Comparison of ENCODE assay signal across 1 cellular context in the genomic region with DNA sequence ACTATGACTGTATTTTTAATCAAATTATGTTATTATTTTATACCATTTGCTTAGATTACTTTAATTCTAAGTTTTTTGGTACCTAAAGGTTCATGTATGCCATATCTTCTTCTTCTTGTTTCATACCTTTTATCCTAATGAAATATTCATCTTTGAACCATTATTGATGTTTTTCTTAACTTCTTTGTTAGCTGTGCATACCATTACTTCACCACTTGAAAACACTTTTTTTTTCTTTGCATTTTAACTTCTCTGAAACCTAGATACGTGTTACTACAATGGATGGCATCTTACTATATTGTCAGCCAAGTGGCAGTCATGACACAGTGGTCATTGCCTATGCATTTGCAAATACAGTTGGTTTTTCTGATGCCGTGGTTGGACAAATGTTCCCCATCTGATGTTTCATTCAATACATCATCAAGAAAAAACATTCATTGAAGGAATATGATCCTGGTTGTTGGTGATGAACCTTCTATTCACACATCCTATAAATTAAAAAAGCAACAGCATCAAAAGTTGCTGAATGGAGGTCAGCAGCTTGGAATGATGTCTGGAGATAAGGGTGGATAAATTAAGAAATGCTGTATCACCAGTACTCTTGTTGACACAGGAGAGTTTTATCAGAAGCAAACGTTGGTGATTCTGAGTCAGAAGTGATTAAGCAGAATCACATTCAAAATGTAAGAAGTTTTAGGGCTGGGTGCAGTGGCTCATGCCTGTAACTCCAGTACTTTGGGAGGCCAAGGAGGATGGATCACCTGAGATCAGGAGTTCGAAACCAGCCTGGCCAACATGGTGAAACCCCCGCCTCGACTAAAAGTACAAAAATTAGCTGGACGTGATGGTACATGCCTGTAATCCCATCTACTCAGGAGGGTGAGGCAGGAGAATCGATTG.
A peak's percentile ranks its signal among the peaks of the same experiment; 100 is the strongest.
TF ChIP-seq lines count a peak whose summit lies in the region.

No MANE protein-coding gene starts in this region.

TF ChIP-seq in K562, 482 proteins besides CTCF, POLR2A, EP300 and RAD21 (continued from another document and continues in another):
- TF ChIP-seq PHB2 (IDR thresholded peaks at IDR 0.05; ENCODE audit: low read depth) (peak; percentile 28; the same call in 1 of the 2 replicates), LARP7 (IDR thresholded peaks at IDR 0.05) (no peak), ZBTB1 (CRISPR knock-in tag; IDR thresholded peaks at IDR 0.05; ENCODE audit: borderline replicate concordance, low read depth) (no peak), MCM5 (IDR thresholded peaks at IDR 0.05; ENCODE audit: low read depth) (no peak), ETV6 (IDR thresholded peaks at IDR 0.05; ENCODE audit: borderline replicate concordance in 1 of 2, low read depth in 2 of 2, low read length in 1 of 2) (no peak), ETV6 (CRISPR knock-in tag; IDR thresholded peaks at IDR 0.05; ENCODE audit: borderline replicate concordance) (no peak), CBFA2T3 (IDR thresholded peaks at IDR 0.05) (peak; percentile 98), CBFA2T2 (conservative IDR thresholded peaks at IDR 0.05) (peak; percentile 96), ADNP (tag; IDR thresholded peaks at IDR 0.05) (peak; percentile 100), TBP (optimal IDR thresholded peaks at IDR 0.05; ENCODE audit: low read depth, low read length) (peak; percentile 95), MAFF (IDR thresholded peaks at IDR 0.05; ENCODE audit: low read length) (peak; percentile 97), WHSC1 (IDR thresholded peaks at IDR 0.05; ENCODE audit: low read length) (no peak), MBD2 (IDR thresholded peaks at IDR 0.05; ENCODE audit: borderline replicate concordance, low read depth) (peak; percentile 90), ZNF384 (IDR thresholded peaks at IDR 0.05; ENCODE audit: low read depth, low read length) (peak; percentile 35; the same call in 1 of the 2 replicates), PML (IDR thresholded peaks at IDR 0.05; ENCODE audit: low read length) (peak; percentile 93), NUFIP1 (IDR thresholded peaks at IDR 0.05; ENCODE audit: partially characterized antibody) (peak; percentile 82), SP1 (CRISPR knock-in tag; IDR thresholded peaks at IDR 0.05) (0 out of 2 replicates have a peak, but pooled peaks have one; percentile 14), ZKSCAN8 (CRISPR knock-in tag; IDR thresholded peaks at IDR 0.05) (no peak), MIER1 (IDR thresholded peaks at IDR 0.05; ENCODE audit: low read depth) (peak; percentile 35; the same call in 1 of the 2 replicates), FOXM1 (IDR thresholded peaks at IDR 0.05; ENCODE audit: low read depth) (peak; percentile 97), FOXM1 (CRISPR knock-in tag; IDR thresholded peaks at IDR 0.05; ENCODE audit: low read depth) (no peak), ESRRA (IDR thresholded peaks at IDR 0.05; ENCODE audit: borderline replicate concordance, low read depth) (no peak), KLF1 (tag; IDR thresholded peaks at IDR 0.05) (no peak), TAF15 (IDR thresholded peaks at IDR 0.05; ENCODE audit: low read depth, low read length) (no peak), ZNF140 (CRISPR knock-in tag; IDR thresholded peaks at IDR 0.05) (no peak), RBM25 (IDR thresholded peaks at IDR 0.05; ENCODE audit: low read depth, low read length, severe bottlenecking) (no peak)
- TF ChIP-seq, protein P1, sequence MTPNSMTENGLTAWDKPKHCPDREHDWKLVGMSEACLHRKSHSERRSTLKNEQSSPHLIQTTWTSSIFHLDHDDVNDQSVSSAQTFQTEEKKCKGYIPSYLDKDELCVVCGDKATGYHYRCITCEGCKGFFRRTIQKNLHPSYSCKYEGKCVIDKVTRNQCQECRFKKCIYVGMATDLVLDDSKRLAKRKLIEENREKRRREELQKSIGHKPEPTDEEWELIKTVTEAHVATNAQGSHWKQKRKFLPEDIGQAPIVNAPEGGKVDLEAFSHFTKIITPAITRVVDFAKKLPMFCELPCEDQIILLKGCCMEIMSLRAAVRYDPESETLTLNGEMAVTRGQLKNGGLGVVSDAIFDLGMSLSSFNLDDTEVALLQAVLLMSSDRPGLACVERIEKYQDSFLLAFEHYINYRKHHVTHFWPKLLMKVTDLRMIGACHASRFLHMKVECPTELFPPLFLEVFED (CRISPR knock-in tag; conservative IDR thresholded peaks at IDR 0.05) = no peak
- TF ChIP-seq, protein P2, sequence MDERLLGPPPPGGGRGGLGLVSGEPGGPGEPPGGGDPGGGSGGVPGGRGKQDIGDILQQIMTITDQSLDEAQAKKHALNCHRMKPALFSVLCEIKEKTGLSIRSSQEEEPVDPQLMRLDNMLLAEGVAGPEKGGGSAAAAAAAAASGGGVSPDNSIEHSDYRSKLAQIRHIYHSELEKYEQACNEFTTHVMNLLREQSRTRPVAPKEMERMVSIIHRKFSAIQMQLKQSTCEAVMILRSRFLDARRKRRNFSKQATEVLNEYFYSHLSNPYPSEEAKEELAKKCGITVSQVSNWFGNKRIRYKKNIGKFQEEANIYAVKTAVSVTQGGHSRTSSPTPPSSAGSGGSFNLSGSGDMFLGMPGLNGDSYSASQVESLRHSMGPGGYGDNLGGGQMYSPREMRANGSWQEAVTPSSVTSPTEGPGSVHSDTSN (CRISPR knock-in tag; IDR thresholded peaks at IDR 0.05; ENCODE audit: low read depth) = no peak
- TF ChIP-seq, protein P2 (tag; conservative IDR thresholded peaks at IDR 0.05; ENCODE audit: low read depth) = peak; percentile 87
- TF ChIP-seq, protein P3, sequence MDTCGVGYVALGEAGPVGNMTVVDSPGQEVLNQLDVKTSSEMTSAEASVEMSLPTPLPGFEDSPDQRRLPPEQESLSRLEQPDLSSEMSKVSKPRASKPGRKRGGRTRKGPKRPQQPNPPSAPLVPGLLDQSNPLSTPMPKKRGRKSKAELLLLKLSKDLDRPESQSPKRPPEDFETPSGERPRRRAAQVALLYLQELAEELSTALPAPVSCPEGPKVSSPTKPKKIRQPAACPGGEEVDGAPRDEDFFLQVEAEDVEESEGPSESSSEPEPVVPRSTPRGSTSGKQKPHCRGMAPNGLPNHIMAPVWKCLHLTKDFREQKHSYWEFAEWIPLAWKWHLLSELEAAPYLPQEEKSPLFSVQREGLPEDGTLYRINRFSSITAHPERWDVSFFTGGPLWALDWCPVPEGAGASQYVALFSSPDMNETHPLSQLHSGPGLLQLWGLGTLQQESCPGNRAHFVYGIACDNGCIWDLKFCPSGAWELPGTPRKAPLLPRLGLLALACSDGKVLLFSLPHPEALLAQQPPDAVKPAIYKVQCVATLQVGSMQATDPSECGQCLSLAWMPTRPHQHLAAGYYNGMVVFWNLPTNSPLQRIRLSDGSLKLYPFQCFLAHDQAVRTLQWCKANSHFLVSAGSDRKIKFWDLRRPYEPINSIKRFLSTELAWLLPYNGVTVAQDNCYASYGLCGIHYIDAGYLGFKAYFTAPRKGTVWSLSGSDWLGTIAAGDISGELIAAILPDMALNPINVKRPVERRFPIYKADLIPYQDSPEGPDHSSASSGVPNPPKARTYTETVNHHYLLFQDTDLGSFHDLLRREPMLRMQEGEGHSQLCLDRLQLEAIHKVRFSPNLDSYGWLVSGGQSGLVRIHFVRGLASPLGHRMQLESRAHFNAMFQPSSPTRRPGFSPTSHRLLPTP (IDR thresholded peaks at IDR 0.05; ENCODE audit: borderline replicate concordance, extremely low read depth, insufficient read length) = peak; percentile 85
- TF ChIP-seq, protein P4, sequence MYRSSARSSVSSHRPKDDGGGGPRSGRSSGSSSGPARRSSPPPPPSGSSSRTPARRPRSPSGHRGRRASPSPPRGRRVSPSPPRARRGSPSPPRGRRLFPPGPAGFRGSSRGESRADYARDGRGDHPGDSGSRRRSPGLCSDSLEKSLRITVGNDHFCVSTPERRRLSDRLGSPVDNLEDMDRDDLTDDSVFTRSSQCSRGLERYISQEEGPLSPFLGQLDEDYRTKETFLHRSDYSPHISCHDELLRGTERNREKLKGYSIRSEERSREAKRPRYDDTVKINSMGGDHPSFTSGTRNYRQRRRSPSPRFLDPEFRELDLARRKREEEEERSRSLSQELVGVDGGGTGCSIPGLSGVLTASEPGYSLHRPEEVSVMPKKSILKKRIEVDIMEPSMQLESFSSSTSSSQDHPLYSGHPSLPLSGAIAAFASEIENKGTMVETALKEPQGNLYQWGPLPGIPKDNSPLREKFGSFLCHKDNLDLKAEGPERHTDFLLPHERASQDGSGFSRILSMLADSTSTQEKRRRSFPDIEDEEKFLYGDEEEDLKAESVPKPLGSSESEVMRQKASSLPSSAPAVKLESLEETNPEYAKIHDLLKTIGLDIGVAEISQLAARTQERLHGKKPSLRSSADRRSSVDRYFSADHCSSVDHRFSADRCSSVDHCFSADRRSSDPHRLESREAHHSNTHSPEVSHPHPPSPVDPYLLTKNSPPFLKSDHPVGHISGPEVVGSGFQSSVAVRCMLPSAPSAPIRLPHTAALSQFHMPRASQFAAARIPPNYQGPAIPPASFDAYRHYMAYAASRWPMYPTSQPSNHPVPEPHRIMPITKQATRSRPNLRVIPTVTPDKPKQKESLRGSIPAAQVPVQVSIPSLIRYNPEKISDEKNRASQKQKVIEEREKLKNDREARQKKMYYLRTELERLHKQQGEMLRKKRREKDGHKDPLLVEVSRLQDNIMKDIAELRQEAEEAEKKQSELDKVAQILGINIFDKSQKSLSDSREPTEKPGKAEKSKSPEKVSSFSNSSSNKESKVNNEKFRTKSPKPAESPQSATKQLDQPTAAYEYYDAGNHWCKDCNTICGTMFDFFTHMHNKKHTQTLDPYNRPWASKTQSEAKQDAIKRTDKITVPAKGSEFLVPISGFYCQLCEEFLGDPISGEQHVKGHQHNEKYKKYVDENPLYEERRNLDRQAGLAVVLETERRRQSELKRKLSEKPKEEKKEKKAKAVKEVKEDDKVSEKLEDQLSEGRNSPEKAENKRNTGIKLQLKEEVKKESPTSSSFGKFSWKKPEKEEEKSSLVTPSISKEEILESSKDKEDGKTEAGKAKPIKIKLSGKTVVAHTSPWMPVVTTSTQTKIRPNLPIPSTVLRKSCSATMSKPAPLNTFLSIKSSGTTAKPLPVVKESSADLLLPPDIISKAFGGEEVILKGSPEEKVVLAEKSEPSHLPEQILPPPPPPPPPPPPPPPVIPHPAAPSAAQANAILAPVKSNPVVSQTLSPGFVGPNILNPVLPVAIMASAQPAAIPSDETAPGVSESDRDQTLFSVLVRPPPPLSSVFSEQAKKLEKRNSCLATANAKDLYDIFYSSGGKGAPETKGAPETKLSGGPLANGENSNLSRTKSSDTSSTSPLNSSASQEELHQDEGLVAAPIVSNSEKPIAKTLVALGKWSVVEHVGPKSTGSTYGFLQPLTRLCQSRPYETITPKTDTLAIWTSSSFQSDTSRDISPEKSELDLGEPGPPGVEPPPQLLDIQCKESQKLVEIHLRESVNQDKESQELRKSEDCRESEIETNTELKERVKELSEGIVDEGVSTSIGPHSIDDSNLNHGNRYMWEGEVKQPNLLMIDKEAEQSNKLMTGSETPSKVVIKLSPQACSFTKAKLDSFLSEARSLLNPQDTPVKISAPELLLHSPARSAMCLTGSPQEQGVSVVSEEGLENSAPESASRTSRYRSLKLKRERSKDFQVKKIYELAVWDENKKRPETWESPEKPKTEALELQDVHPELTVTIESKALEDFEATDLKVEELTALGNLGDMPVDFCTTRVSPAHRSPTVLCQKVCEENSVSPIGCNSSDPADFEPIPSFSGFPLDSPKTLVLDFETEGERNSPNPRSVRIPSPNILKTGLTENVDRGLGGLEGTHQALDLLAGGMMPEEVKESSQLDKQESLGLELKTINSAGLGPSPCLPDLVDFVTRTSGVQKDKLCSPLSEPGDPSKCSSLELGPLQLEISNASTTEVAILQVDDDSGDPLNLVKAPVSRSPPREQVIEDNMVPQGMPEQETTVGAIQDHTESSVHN (IDR thresholded peaks at IDR 0.05; ENCODE audit: borderline replicate concordance in 1 of 2, low read depth in 1 of 2) = peak in 1 of 2 experiments; percentile 86; a peak in 3 of 4 replicates
- TF ChIP-seq, protein P5, sequence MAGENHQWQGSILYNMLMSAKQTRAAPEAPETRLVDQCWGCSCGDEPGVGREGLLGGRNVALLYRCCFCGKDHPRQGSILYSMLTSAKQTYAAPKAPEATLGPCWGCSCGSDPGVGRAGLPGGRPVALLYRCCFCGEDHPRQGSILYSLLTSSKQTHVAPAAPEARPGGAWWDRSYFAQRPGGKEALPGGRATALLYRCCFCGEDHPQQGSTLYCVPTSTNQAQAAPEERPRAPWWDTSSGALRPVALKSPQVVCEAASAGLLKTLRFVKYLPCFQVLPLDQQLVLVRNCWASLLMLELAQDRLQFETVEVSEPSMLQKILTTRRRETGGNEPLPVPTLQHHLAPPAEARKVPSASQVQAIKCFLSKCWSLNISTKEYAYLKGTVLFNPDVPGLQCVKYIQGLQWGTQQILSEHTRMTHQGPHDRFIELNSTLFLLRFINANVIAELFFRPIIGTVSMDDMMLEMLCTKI (IDR thresholded peaks at IDR 0.05; ENCODE audit: partially characterized antibody) = no peak
- TF ChIP-seq, protein P6, sequence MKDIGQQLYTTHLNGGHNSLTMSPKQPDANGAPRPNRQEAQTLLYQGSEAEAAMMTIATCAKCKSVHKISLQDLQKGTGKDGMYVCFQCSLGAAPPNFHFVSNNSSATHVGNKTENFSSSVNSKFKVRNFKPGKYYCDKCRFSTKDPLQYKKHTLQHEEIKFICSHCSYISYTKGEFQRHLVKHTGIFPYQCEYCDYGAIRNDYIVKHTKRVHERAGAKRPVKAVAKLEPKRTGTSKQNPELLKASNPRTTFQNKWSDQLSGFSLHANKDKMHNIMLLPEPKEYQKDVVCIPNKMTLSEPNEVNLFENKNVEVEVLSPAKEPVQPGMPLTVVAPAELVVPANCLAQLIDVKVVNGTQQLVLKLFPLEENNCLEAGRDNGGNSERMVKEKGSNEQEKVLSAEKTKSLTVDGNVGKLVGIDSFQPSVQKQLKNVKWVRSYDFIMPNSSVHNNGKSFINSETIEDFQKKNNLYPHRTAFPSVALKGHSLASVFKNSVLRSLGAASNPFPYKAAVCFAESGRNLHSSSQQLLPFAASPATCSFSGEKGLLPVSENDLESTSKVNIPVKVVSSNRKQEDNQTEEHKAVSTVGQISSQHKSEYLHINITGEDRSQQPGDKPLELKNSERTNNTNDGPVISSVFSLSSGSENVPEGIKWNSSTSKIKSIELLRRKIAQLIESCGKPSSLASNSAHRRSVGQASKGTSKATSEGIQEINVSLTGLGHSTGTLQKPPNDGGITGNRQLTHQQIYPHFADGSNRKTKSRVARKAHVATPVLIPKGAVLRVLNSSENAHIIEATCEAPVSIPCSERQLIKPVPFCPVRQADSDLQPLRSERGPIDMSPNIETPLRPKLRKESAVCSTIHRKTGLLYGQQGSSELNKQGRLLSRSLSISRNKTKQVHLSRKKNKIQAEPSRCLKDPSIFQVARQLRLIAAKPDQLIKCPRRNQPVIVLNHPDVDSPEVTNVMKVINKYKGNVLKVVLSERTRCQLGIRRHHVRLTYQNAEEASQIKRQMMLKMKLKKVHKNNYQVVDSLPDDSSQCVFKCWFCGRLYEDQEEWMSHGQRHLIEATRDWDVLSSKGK (CRISPR knock-in tag; IDR thresholded peaks at IDR 0.05) = no peak
